15 cellular contexts compared by ENCODE assay signal in genomic region chr9:7811679-7812078, GRCh38.
"Had no signal": no experiment of that assay in that cellular context is flagged by ENCODE, and none has a peak within 500 bp of the region (broad histone marks: within the 10 kb centered on the region; RNA-seq: fewer than 3 reads in every experiment).

No MANE protein-coding gene starts in this region.

- H3K9me3 ChIP-seq: body of pancreas, gastroesophageal sphincter, ovary, testis had no signal

- H3K4me1 ChIP-seq: body of pancreas, gastroesophageal sphincter, neural progenitor cell, testis had no signal

- H3K4me3 ChIP-seq: body of pancreas, gastroesophageal sphincter, neural progenitor cell, ovary, testis had no signal

- ATAC-seq: activated T-helper 17 cell treated with anti-CD3 and anti-CD28 coated beads, Interleukin-2, amount 50 U/mL, for 72 hours; body of pancreas; gastroesophageal sphincter; stimulated activated naive CD8-positive, alpha-beta T cell treated with anti-CD3 and anti-CD28 coated beads, Interleukin-15, amount 100 ng/mL, for 72 hours had no signal

- H3K36me3 ChIP-seq: gastroesophageal sphincter, neural progenitor cell, ovary had no signal

- DNase-seq: activated CD4-positive, alpha-beta T cell treated with anti-CD3 and anti-CD28 coated beads, Interleukin-2, amount 50 U/mL, for 1 hour; activated naive CD4-positive, alpha-beta T cell treated with anti-CD3 and anti-CD28 coated beads, Interleukin-2, amount 10 ng/mL, durations not matched to agents 7 days and 5 days; activated T-cell treated with anti-CD3 and anti-CD28 coated beads for 4 hours; amniotic stem cell; body of pancreas; central memory CD4-positive, alpha-beta T cell; dermis blood vessel endothelial cell; mesendoderm; ovary; stimulated activated CD4-positive, alpha-beta T cell treated with anti-CD3 and anti-CD28 coated beads, Interleukin-4, amount 100 ng/mL, for 4 hours; stimulated activated naive CD8-positive, alpha-beta T cell treated with anti-CD3 and anti-CD28 coated beads, Interleukin-15, amount 100 ng/mL, for 72 hours; testis had no signal
